In the genomic region with DNA sequence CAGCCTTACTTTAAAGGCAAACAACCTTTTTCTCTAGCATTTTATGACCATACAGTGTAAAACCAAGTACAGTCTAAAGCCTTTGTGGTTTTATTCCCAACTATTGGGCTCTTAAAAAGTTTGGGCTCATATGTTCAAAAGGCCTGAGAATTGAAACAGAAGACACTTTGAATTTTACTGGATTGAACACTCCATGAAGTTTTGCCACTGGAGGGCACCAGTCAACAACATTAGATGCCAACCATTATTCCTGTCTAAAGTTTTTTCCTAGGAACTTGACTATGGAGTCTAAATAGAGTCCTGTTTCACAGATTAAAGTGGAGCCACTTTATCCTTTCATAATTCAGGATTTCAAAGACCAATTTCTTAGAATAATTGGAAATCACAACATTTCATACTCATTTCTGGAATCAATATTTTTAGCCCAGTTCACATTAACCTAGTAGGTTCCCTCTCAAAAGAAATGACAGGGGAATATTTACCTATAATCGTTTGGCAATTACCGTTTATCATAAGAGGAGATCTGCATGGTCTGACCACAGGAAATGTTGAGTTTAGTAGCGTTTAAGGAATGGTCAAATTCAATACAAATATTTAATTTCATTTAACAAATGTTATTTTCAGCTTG, we compare ENCODE assay signal across 9 cellular contexts.
A peak's percentile ranks its signal among the peaks of the same experiment; 100 is the strongest.
DNase-seq lines count a peak whose midpoint lies in the region; ATAC-seq and TF ChIP-seq lines count a peak whose summit lies in the region.
"Had no signal": no experiment of that assay in that cellular context is flagged by ENCODE, and none has a peak within 500 bp of the region (broad histone marks: within the 10 kb centered on the region; RNA-seq: fewer than 3 reads in every experiment).

No MANE protein-coding gene starts in this region.

- H3K36me3 ChIP-seq in Peyer's patch (no peaks in the 10 kb centered on the region), prostate gland (no peaks in the 10 kb centered on the region)

- H3K9ac ChIP-seq in H9 (ENCODE audit: extremely low read depth, insufficient read length, low read length), result no peak overlapping the region

- H2BK12ac ChIP-seq in H9 (ENCODE audit: insufficient read length, low read depth, low read length), result no peak overlapping the region

- H2BK5ac ChIP-seq in H9 (ENCODE audit: insufficient read length, low read length), result no peak overlapping the region

- H3K4me3 ChIP-seq in AG04449 (ENCODE audit: low read depth, low read length) (no peak overlapping the region), Peyer's patch (no peak overlapping the region), prostate gland (no peak overlapping the region)

- no peak overlapping the region for H3K23ac ChIP-seq in H9 (ENCODE audit: insufficient read length, low read depth, low read length)

- ATAC-seq in HG03521 (IDR thresholded peaks at IDR 0.05; ENCODE audit: unreplicated experiment), result no peak

- intact Hi-C loops in prostate gland (cut with DNase I), result no loop called here

- no peak overlapping the region for H4K5ac ChIP-seq in H9 (ENCODE audit: insufficient read length, low read depth, low read length)

- DNase-seq in AG04449 (ENCODE audit: low read depth, low spot score), result peak; percentile 3
- DNase-seq in H9, result no peak
- peak in 1 of 3 donors; percentile 49 for DNase-seq in Peyer's patch
- DNase-seq in fibroblast of the conjunctiva (ENCODE audit: low read depth), result peak; percentile 27
- peak; percentile 17 for DNase-seq in prostate gland (ENCODE audit: low spot score)
- no peak for DNase-seq in T-helper 1 cell
- DNase-seq in activated naive CD4-positive, alpha-beta T cell treated with anti-CD3 and anti-CD28 coated beads, Interleukin-2, amount 10 ng/mL, durations not matched to agents 7 days and 5 days, result no peak

- H2AK5ac ChIP-seq in H9 (ENCODE audit: insufficient read length, low read length), result no peak overlapping the region

- H3K9me3 ChIP-seq in H9 (ENCODE audit: control insufficient read depth, low read depth, low read length) (no peaks in the 10 kb centered on the region), Peyer's patch (no peaks in the 10 kb centered on the region), prostate gland (no peaks in the 10 kb centered on the region)

- no peak overlapping the region for H2BK120ac ChIP-seq in H9 (ENCODE audit: low read depth, low read length, poor library complexity, severe bottlenecking)

- no peak overlapping the region for H3K56ac ChIP-seq in H9 (ENCODE audit: insufficient read length, low read depth, low read length)

- H3K14ac ChIP-seq in H9 (ENCODE audit: insufficient read depth, low read length), result no peak overlapping the region

- peaks cover 3 to 4% of the 10 kb centered on the region in 2 experiments; a peak in 3 of 5 replicates for H3K9me3 Mint-ChIP-seq in H9
- no peaks in the 10 kb centered on the region for H3K9me3 Mint-ChIP-seq in activated naive CD4-positive, alpha-beta T cell treated with anti-CD3 and anti-CD28 coated beads, Interleukin-2, amount 10 ng/mL, durations not matched to agents 7 days and 5 days

- H3K27me3 ChIP-seq in H9 (ENCODE audit: insufficient read depth, low read length) (no peaks in the 10 kb centered on the region), Peyer's patch (no peaks in the 10 kb centered on the region), prostate gland (replicated peaks; ENCODE audit: insufficient read depth) (no peaks in the 10 kb centered on the region)

- CTCF ChIA-PET in AG04449 (lab: Yijun Ruan, JAX), result interaction anchor here (0.7 to 2.0 kb wide), 10 partner anchors 10 to 1303 kb away, joined by 3 to 7 read pairs (median 4); no protein-coding TSS in a partner anchor
- CTCF ChIA-PET in activated naive CD4-positive, alpha-beta T cell treated with anti-CD3 and anti-CD28 coated beads, Interleukin-2, amount 10 ng/mL, durations not matched to agents 7 days and 5 days (lab: Charles Lee), result no interaction called here

- H3K27ac ChIP-seq in H9 (ENCODE audit: insufficient read length, low read depth, low read length) (no peak overlapping the region), Peyer's patch (no peak overlapping the region), prostate gland (no peak overlapping the region)

- no peak overlapping the region for H4K91ac ChIP-seq in H9 (ENCODE audit: insufficient read length, low read depth, low read length)

- no peak for TF ChIP-seq POLR2A in Peyer's patch (IDR thresholded peaks at IDR 0.05)
- no peak for TF ChIP-seq POLR2A in prostate gland (IDR thresholded peaks at IDR 0.05)

- H3K4ac ChIP-seq in H9 (ENCODE audit: low read depth, low read length), result no peak overlapping the region

- no peak overlapping the region for H3K27ac Mint-ChIP-seq in H9
- no peak overlapping the region for H3K27ac Mint-ChIP-seq in activated naive CD4-positive, alpha-beta T cell treated with anti-CD3 and anti-CD28 coated beads, Interleukin-2, amount 10 ng/mL, durations not matched to agents 7 days and 5 days

- no peak overlapping the region for H3T11ph ChIP-seq in H9 (ENCODE audit: low read length)

- H3K18ac ChIP-seq in H9 (ENCODE audit: insufficient read length, low read depth, low read length), result no peak overlapping the region

- H2BK15ac ChIP-seq in H9 (ENCODE audit: low read depth, low read length), result no peak overlapping the region

- H3K36me3 Mint-ChIP-seq in H9 (ENCODE audit: insufficient read depth in 1 of 3, low read depth in 3 of 3), result no peaks in the 10 kb centered on the region; a peak in 2 of 7 replicates
- H3K36me3 Mint-ChIP-seq in activated naive CD4-positive, alpha-beta T cell treated with anti-CD3 and anti-CD28 coated beads, Interleukin-2, amount 10 ng/mL, durations not matched to agents 7 days and 5 days, result no peaks in the 10 kb centered on the region

- H2AFZ ChIP-seq in H9 (ENCODE audit: low read length), result no peak overlapping the region

- no peaks in the 10 kb centered on the region for H4K20me1 ChIP-seq in H9 (ENCODE audit: control insufficient read depth, insufficient read depth, insufficient read length)

- no CpG with 5 or more reads among the region's 3 CpGs for WGBS in H9 (ENCODE audit: extremely low coverage, insufficient read length, low lambda C conversion rate)
- 48% methylated on average over 3 of the region's 3 CpGs for WGBS in prostate gland

- H2BK20ac ChIP-seq in H9 (ENCODE audit: low read depth, low read length, poor library complexity, severe bottlenecking), result no peak overlapping the region

- H3K27me3 Mint-ChIP-seq in H9 (ENCODE audit: low read depth), result no peaks in the 10 kb centered on the region; the same call in 1 of the 2 replicates
- no peaks in the 10 kb centered on the region for H3K27me3 Mint-ChIP-seq in activated naive CD4-positive, alpha-beta T cell treated with anti-CD3 and anti-CD28 coated beads, Interleukin-2, amount 10 ng/mL, durations not matched to agents 7 days and 5 days
- H3K27me3 Mint-ChIP-seq: central memory CD8-positive, alpha-beta T cell had no signal

- H3K23me2 ChIP-seq in H9 (ENCODE audit: insufficient read length, low read depth, low read length, poor library complexity, severe bottlenecking), result no peaks in the 10 kb centered on the region

- H3K4me1 ChIP-seq in H9 (ENCODE audit: insufficient read depth, low read length) (no peaks in the 10 kb centered on the region), Peyer's patch (no peaks in the 10 kb centered on the region), prostate gland (replicated peaks) (no peaks in the 10 kb centered on the region)

- H3K4me3 Mint-ChIP-seq in H9, result no peak overlapping the region
- H3K4me3 Mint-ChIP-seq in activated naive CD4-positive, alpha-beta T cell treated with anti-CD3 and anti-CD28 coated beads, Interleukin-2, amount 10 ng/mL, durations not matched to agents 7 days and 5 days, result no peak overlapping the region
- H3K4me3 Mint-ChIP-seq: central memory CD8-positive, alpha-beta T cell had no signal

- H3K4me2 ChIP-seq in H9 (ENCODE audit: insufficient read depth, insufficient read length, low read length), result no peak overlapping the region

- H3K79me2 ChIP-seq in H9 (ENCODE audit: insufficient read depth, low read length), result no peaks in the 10 kb centered on the region

- no peaks in the 10 kb centered on the region for H3K79me1 ChIP-seq in H9 (ENCODE audit: insufficient read depth, low read depth, low read length, poor library complexity, severe bottlenecking)

- POLR2A ChIA-PET in AG04449 (lab: Yijun Ruan, JAX), result no interaction called here

- TF ChIP-seq CTCF in AG04449 (IDR thresholded peaks at IDR 0.05; ENCODE audit: insufficient read depth, low read length, missing control alignments) (peak; percentile 49), H9 (conservative IDR thresholded peaks at IDR 0.05) (peak; percentile 81), Peyer's patch (IDR thresholded peaks at IDR 0.05) (peak in 4 of 6 experiments; percentile 33 to 61 (median 54)), prostate gland (IDR thresholded peaks at IDR 0.05) (peak in 3 of 4 experiments; percentile 37 to 62 (median 58))

- no peak overlapping the region for H4K8ac ChIP-seq in H9 (replicated peaks; ENCODE audit: insufficient read length, low read depth, low read length)

- peaks cover 2% of the 10 kb centered on the region in 2 experiments; a peak in 3 of 4 replicates for H3K4me1 Mint-ChIP-seq in H9
- no peaks in the 10 kb centered on the region for H3K4me1 Mint-ChIP-seq in activated naive CD4-positive, alpha-beta T cell treated with anti-CD3 and anti-CD28 coated beads, Interleukin-2, amount 10 ng/mL, durations not matched to agents 7 days and 5 days
- H3K4me1 Mint-ChIP-seq: central memory CD8-positive, alpha-beta T cell had no signal

Comparison
In these comparisons a context has a peak if more than half of its experiments do, and no peak if none do; other contexts are left out.
1. DNase-seq: peak in AG04449 (single experiment), fibroblast of the conjunctiva (single experiment) and prostate gland (single experiment); none in H9 (single experiment), T-helper 1 cell (0 of 5) and activated naive CD4-positive, alpha-beta T cell treated with anti-CD3 and anti-CD28 coated beads, Interleukin-2, amount 10 ng/mL, durations not matched to agents 7 days and 5 days (single experiment).
2. Peak in every context shown above with its lines, with median percentiles within 50 percentile points of each other: CTCF ChIP-seq.